Comparison of ENCODE assay signal across 8 cellular contexts in genomic region chr13:21478881-21479808, GRCh38. TPM values are rescaled to one million over a fixed set of nuclear protein-coding genes. Genes with fewer than 3 reads are reported as not detected.
DNase-seq lines count a peak whose midpoint lies in the region; FAIRE-seq and TF ChIP-seq lines count a peak whose summit lies in the region.

No MANE protein-coding gene starts in this region.

- H3K9me3 ChIP-seq in WERI-Rb-1 (ENCODE audit: severe bottlenecking) (no peaks in the 10 kb centered on the region), endocrine pancreas (ENCODE audit: control insufficient read depth, low read length) (no peaks in the 10 kb centered on the region), tibial nerve (no peaks in the 10 kb centered on the region)

- TF ChIP-seq POLR2A in tibial nerve (IDR thresholded peaks at IDR 0.05): no peak

- H3K9me3 Mint-ChIP-seq in CD14-positive monocyte: peaks cover 0 to 9% (median 0%) of the 10 kb centered on the region in 7 donors
- H3K9me3 Mint-ChIP-seq in mesothelial cell of epicardium: peaks cover 2% of the 10 kb centered on the region

- H3K4me1 ChIP-seq in endocrine pancreas (ENCODE audit: control insufficient read depth, insufficient read depth, low read length): peaks cover 15% of the 10 kb centered on the region
- H3K4me1 ChIP-seq in tibial nerve: peaks cover 0 to 22% (median 6%) of the 10 kb centered on the region in 4 donors

- H3K36me3 ChIP-seq in WERI-Rb-1 (no peaks in the 10 kb centered on the region), endocrine pancreas (ENCODE audit: control insufficient read depth, insufficient read depth, low read length) (no peaks in the 10 kb centered on the region), tibial nerve (no peaks in the 10 kb centered on the region)

- H3K4me3 ChIP-seq in WERI-Rb-1 (ENCODE audit: low read depth, low read length): no peak overlapping the region
- peak overlapping the region; percentile 52 for H3K4me3 ChIP-seq in endocrine pancreas (ENCODE audit: control insufficient read depth, insufficient read depth, low read length)
- H3K4me3 ChIP-seq in tibial nerve: peak overlapping the region in 1 of 4 donors; percentile 5

- no peaks in the 10 kb centered on the region for H3K36me3 Mint-ChIP-seq in CD14-positive monocyte
- H3K36me3 Mint-ChIP-seq in mesothelial cell of epicardium: no peaks in the 10 kb centered on the region

- H3K4me3 Mint-ChIP-seq in CD14-positive monocyte (peak overlapping the region in 1 of 2 donors; percentile 74), mesothelial cell of epicardium (peak overlapping the region; percentile 28)

- no peak for TF ChIP-seq EP300 in tibial nerve (IDR thresholded peaks at IDR 0.05)

- peak; percentile 95 for FAIRE-seq in GM19239 (lab: Jason Lieb, UNC)

- intact Hi-C loops in CD14-positive monocyte (cut with micrococcal nuclease): loop anchor here (2.0 to 10.0 kb wide), 6 partner anchors 182 to 537 kb away; partner anchors contain the start of genes MRPL57 (in 1 of the 2) and SKA3 (in 1 of the 2)

- no peak overlapping the region for H3K27ac ChIP-seq in WERI-Rb-1
- H3K27ac ChIP-seq in tibial nerve: no peak overlapping the region

- 24 to 26% methylated on average over 8 of the region's 8 CpGs for WGBS in tibial nerve, 2 donors

- no peak overlapping the region for H3K9ac ChIP-seq in endocrine pancreas (ENCODE audit: control insufficient read depth, insufficient read depth, low read length)

- peak; percentile 75 for TF ChIP-seq CTCF in CD14-positive monocyte (IDR thresholded peaks at IDR 0.05)
- peak; percentile 56 for TF ChIP-seq CTCF in WERI-Rb-1 (IDR thresholded peaks at IDR 0.05; ENCODE audit: low read depth, low read length)
- peak; percentile 57 for TF ChIP-seq CTCF in mesothelial cell of epicardium (IDR thresholded peaks at IDR 0.05; ENCODE audit: unreplicated experiment)
- TF ChIP-seq CTCF in tibial nerve (IDR thresholded peaks at IDR 0.05): peak; percentile 53 to 75 (median 56)

- H3K27me3 ChIP-seq in WERI-Rb-1 (ENCODE audit: insufficient read depth, low read depth, severe bottlenecking): peaks cover 5% of the 10 kb centered on the region
- H3K27me3 ChIP-seq in endocrine pancreas (ENCODE audit: control insufficient read depth, insufficient read depth, low read length): no peaks in the 10 kb centered on the region
- H3K27me3 ChIP-seq in tibial nerve: no peaks in the 10 kb centered on the region

- H3K27me3 Mint-ChIP-seq in CD14-positive monocyte (ENCODE audit: low read depth in 3 of 3) (peaks cover 3 to 11% (median 9%) of the 10 kb centered on the region in 3 donors), mesothelial cell of epicardium (ENCODE audit: low read depth) (peaks cover 5% of the 10 kb centered on the region)

- DNase-seq in CD14-positive monocyte (ENCODE audit: low spot score): no peak
- DNase-seq in GM19239 (ENCODE audit: insufficient read length, low spot score): no peak
- DNase-seq in NCI-H2171 treated with DMSO at 0.1 percent for 48 hours (lab: John Stamatoyannopoulos, UW): peak; percentile 21
- DNase-seq in WERI-Rb-1: peak; percentile 46
- no peak for DNase-seq in mesothelial cell of epicardium (ENCODE audit: low spot score in 2 of 2, unreplicated experiment in 2 of 2)
- peak in 1 of 2 donors; percentile 59 for DNase-seq in tibial nerve (ENCODE audit: low spot score in 2 of 2)
- no peak for DNase-seq in cortex of kidney (lab: John Stamatoyannopoulos, UW)

- H3K4me1 Mint-ChIP-seq in CD14-positive monocyte: peaks cover 12% of the 10 kb centered on the region
- peaks cover 19% of the 10 kb centered on the region for H3K4me1 Mint-ChIP-seq in mesothelial cell of epicardium

- H3K27ac Mint-ChIP-seq in CD14-positive monocyte: peak overlapping the region in 3 of 7 donors; percentile 57 to 84 (median 57)
- no peak overlapping the region for H3K27ac Mint-ChIP-seq in mesothelial cell of epicardium

RNA-seq across cellular contexts. Expression of gene ZDHHC20, which starts 20.0 kb away (rescaled TPM):
- 10 to 100 TPM; 66.8 to 67.8 TPM for polyA plus RNA-seq in CD14-positive monocyte
- total RNA-seq in mesothelial cell of epicardium (60.7 to 66.8 TPM (median 64.6 TPM) in 3 replicates), tibial nerve (10 to 100 TPM; 46.1 to 61.0 (median 55.5) TPM)

Comparison
In these comparisons a context has a peak if more than half of its experiments do, and no peak if none do; other contexts are left out.
1. DNase-seq: peak in NCI-H2171 treated with DMSO at 0.1 percent for 48 hours (single experiment) and WERI-Rb-1 (single experiment); none in CD14-positive monocyte (single experiment), GM19239 (single experiment), mesothelial cell of epicardium (0 of 2) and cortex of kidney (single experiment).
2. Peak in every context shown above with its lines, with median percentiles within 50 percentile points of each other: CTCF ChIP-seq.